9 cellular contexts compared by ENCODE assay signal in genomic region chr7:80127412-80128150, GRCh38. TPM values are rescaled to one million over a fixed set of nuclear protein-coding genes. Genes with fewer than 3 reads are reported as not detected.
A peak's percentile ranks its signal among the peaks of the same experiment; 100 is the strongest.
DNase-seq lines count a peak whose midpoint lies in the region; TF ChIP-seq lines count a peak whose summit lies in the region.
"Had no signal": no experiment of that assay in that cellular context is flagged by ENCODE, and none has a peak within 500 bp of the region (broad histone marks: within the 10 kb centered on the region; RNA-seq: fewer than 3 reads in every experiment).

No MANE protein-coding gene starts in this region.

- intact Hi-C loops in PC-9 (cut with micrococcal nuclease; ENCODE audit: unreplicated experiment) = no loop called here

- POLR2A ChIA-PET in PC-9 (lab: Charles Lee; ENCODE audit: unreplicated experiment) = no interaction called here

- H2AFZ ChIP-seq in PC-9 = no peak overlapping the region

- H3K4me3 ChIP-seq in HUES64 (ENCODE audit: low read length) = no peak overlapping the region
- no peak overlapping the region for H3K4me3 ChIP-seq in PC-9

- H3K27me3 ChIP-seq in HUES64 (ENCODE audit: insufficient read depth, low read length) (peaks cover 27% of the 10 kb centered on the region), PC-9 (ENCODE audit: insufficient read depth, low read depth) (no peaks in the 10 kb centered on the region)

- CTCF ChIA-PET in PC-9 (lab: Charles Lee) = interaction anchor here (0.6 kb wide), 2 partner anchors 1033 to 1157 kb away, joined by 3 read pairs; no protein-coding TSS in a partner anchor

- H3K36me3 ChIP-seq in HUES64 (ENCODE audit: insufficient read depth, low read length) (no peaks in the 10 kb centered on the region), PC-9 (ENCODE audit: low read depth) (no peaks in the 10 kb centered on the region)

- no peak for TF ChIP-seq CTCF in PC-9 (conservative IDR thresholded peaks at IDR 0.05)

- H3K9me2 ChIP-seq in PC-9 (ENCODE audit: insufficient read depth) = no peaks in the 10 kb centered on the region

- peak; percentile 91 for DNase-seq in NCI-H748 (lab: John Stamatoyannopoulos, UW; ENCODE audit: unreplicated experiment)
- DNase-seq in hypothalamus (lab: John Stamatoyannopoulos, UW) = peak in 33 of 51 donors; percentile 5 to 86 (median 43)
- peak; percentile 61 for DNase-seq in retina
- no peak for DNase-seq in NK-92 (lab: John Stamatoyannopoulos, UW; ENCODE audit: unreplicated experiment)
- no peak for DNase-seq in stimulated activated CD4-positive, alpha-beta T cell treated with anti-CD3 and anti-CD28 coated beads, Interleukin-2, amount 100 ng/mL, for 24 hours
- no peak for DNase-seq in PC-9
- DNase-seq in stimulated activated CD4-positive, alpha-beta T cell treated with anti-CD3 and anti-CD28 coated beads, Interleukin-4, amount 100 ng/mL, for 24 hours = no peak
- DNase-seq: activated T-cell treated with anti-CD3 and anti-CD28 coated beads, Interleukin-2, amount 50 U/mL, for 4 hours had no signal

- WGBS in HUES64 = 88% methylated on average over 1 of the region's 1 CpG

- BruUV-seq in PC-9 (replicated peaks; lab: Mats Ljungman, UMichigan) = no TSS peak

- no peaks in the 10 kb centered on the region for H3F3A ChIP-seq in PC-9 (ENCODE audit: insufficient read depth, low read depth)

- no peaks in the 10 kb centered on the region for H4K20me1 ChIP-seq in PC-9 (ENCODE audit: insufficient read depth)

- no peak overlapping the region for H3K9ac ChIP-seq in HUES64 (ENCODE audit: low read depth, low read length)

- peak overlapping the region; percentile 26; the same call in 1 of the 2 replicates for H3K27ac ChIP-seq in HUES64 (ENCODE audit: low read depth, low read length)
- no peak overlapping the region for H3K27ac ChIP-seq in PC-9

- H3K79me2 ChIP-seq in PC-9 (ENCODE audit: low read depth) = no peaks in the 10 kb centered on the region

- no peak overlapping the region for H3K4me2 ChIP-seq in PC-9

- H3K4me1 ChIP-seq in HUES64 (ENCODE audit: insufficient read depth, low read length) (peaks cover 29% of the 10 kb centered on the region), PC-9 (replicated peaks; ENCODE audit: insufficient read depth) (no peaks in the 10 kb centered on the region)

- H3K9me3 ChIP-seq in HUES64 (ENCODE audit: insufficient read depth, low read depth, low read length) = no peaks in the 10 kb centered on the region
- no peaks in the 10 kb centered on the region for H3K9me3 ChIP-seq in PC-9 (ENCODE audit: insufficient read depth, low read depth)

RNA-seq across cellular contexts. Expression of gene GNAI1, which starts 7.0 kb away (rescaled TPM):
- polyA plus RNA-seq in HUES64 (2013, experiment 1 of 2) = 18.8 TPM
- 21.2 TPM for polyA plus RNA-seq in HUES64 (2013, experiment 2 of 2)
- 16.8 and 25.6 TPM in 2 replicates for total RNA-seq in PC-9 (2021)

Comparison
In these comparisons a context has a peak if more than half of its experiments do, and no peak if none do; other contexts are left out.
1. DNase-seq: peak in NCI-H748 (single experiment), hypothalamus (33 of 51) and retina (single experiment); none in NK-92 (single experiment), stimulated activated CD4-positive, alpha-beta T cell treated with anti-CD3 and anti-CD28 coated beads, Interleukin-2, amount 100 ng/mL, for 24 hours (0 of 2), PC-9 (0 of 2) and stimulated activated CD4-positive, alpha-beta T cell treated with anti-CD3 and anti-CD28 coated beads, Interleukin-4, amount 100 ng/mL, for 24 hours (single experiment).